15 cellular contexts compared by ENCODE assay signal in the genomic region with DNA sequence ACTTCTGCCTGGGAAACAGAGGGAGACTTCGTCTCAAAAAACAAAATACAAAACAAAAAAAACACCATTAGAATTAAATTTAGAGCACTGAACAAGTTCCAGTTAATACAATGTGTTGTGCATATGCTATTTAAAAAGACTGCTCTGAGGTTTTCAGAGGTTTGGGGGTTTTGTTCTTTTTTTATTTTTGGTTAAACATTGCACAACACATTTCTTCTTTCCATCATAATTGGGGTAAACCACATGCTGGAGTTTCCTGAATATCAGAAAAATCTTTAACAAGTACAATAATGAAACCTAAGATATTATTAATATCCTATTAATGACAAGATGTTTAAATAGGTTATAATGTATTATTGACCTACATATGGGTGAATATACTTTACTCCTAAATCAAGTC. TPM values are rescaled to one million over a fixed set of nuclear protein-coding genes. Genes with fewer than 3 reads are reported as not detected.
"Had no signal": no experiment of that assay in that cellular context is flagged by ENCODE, and none has a peak within 500 bp of the region (broad histone marks: within the 10 kb centered on the region; RNA-seq: fewer than 3 reads in every experiment).

No MANE protein-coding gene starts in this region.

- H3K27me3 ChIP-seq: breast epithelium, ovary, right lobe of liver, upper lobe of left lung had no signal

- H3K4me3 ChIP-seq: adrenal gland, breast epithelium, coronary artery, lower lobe of right lung, ovary, right lobe of liver, thoracic aorta, upper lobe of left lung had no signal

- H3K36me3 Mint-ChIP-seq: activated naive CD4-positive, alpha-beta T cell treated with anti-CD3 and anti-CD28 coated beads, Interleukin-2, amount 50 U/mL, for 72 hours; naive thymus-derived CD8-positive, alpha-beta T cell had no signal

- H3K4me1 Mint-ChIP-seq: naive thymus-derived CD8-positive, alpha-beta T cell had no signal

- H3K27ac Mint-ChIP-seq: activated naive CD4-positive, alpha-beta T cell treated with anti-CD3 and anti-CD28 coated beads, Interleukin-2, amount 50 U/mL, for 72 hours; naive thymus-derived CD8-positive, alpha-beta T cell had no signal

- ATAC-seq: activated naive CD4-positive, alpha-beta T cell treated with anti-CD3 and anti-CD28 coated beads, Interleukin-2, amount 50 U/mL, for 72 hours; lower lobe of right lung; naive thymus-derived CD8-positive, alpha-beta T cell; right lobe of liver had no signal

- H3K4me3 Mint-ChIP-seq: naive thymus-derived CD8-positive, alpha-beta T cell had no signal

- H3K36me3 ChIP-seq: adrenal gland, breast epithelium, lower lobe of right lung, ovary, right lobe of liver, thoracic aorta, upper lobe of left lung had no signal

- H3K9me3 Mint-ChIP-seq: activated naive CD4-positive, alpha-beta T cell treated with anti-CD3 and anti-CD28 coated beads, Interleukin-2, amount 50 U/mL, for 72 hours; naive thymus-derived CD8-positive, alpha-beta T cell had no signal

- DNase-seq: activated CD4-positive, alpha-beta T cell treated with anti-CD3 and anti-CD28 coated beads, Interleukin-2, amount 50 U/mL, for 48 hours; activated gamma-delta T cell treated with Interleukin-2 at 50 U/mL for 16 hours; adrenal gland; foreskin melanocyte; lower lobe of right lung; naive thymus-derived CD8-positive, alpha-beta T cell; ovary; right lobe of liver; small intestine; stimulated activated CD4-positive, alpha-beta T cell treated with anti-CD3 and anti-CD28 coated beads, Interleukin-4, amount 100 ng/mL, for 1 hour; upper lobe of left lung had no signal

RNA-seq across cellular contexts. Expression of gene IGF2BP3, which starts 26.3 kb away (rescaled TPM):
- total RNA-seq: naive thymus-derived CD8-positive, alpha-beta T cell had no signal
